31 cellular contexts compared by ENCODE assay signal in the genomic region with DNA sequence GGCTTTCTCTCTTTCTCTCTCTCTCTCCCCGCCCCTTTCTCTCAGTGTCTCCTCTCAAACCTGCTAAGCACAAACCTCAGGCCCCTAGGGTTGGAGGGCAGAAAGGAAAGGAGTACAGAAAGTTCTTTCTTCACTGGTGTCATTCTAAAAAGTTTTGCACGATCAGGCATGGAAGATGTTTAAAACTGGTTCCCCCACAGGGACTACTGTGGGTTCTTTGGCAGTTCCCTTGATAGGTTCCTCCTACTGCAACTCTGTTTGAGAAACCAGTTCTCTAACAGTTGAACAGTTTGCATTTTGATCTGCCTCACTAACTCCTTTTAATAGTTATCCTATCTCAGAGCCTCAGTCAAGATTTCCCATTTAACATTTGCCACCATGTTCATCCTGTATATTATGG.
"Had no signal": no experiment of that assay in that cellular context is flagged by ENCODE, and none has a peak within 500 bp of the region (broad histone marks: within the 10 kb centered on the region; RNA-seq: fewer than 3 reads in every experiment).

No MANE protein-coding gene starts in this region.

- H3K36me3 ChIP-seq: brain microvascular endothelial cell, gastroesophageal sphincter, ovary, prostate gland, thyroid gland, upper lobe of left lung had no signal

- H3K9me3 Mint-ChIP-seq: activated CD4-positive, alpha-beta memory T cell treated with anti-CD3 and anti-CD28 coated beads for 36 hours; activated CD4-positive, alpha-beta T cell treated with anti-CD3 and anti-CD28 coated beads, Interleukin-2, amount 10 ng/mL, durations not matched to agents 24 days and 14 days; activated naive CD4-positive, alpha-beta T cell treated with anti-CD3 and anti-CD28 coated beads, Interleukin-2, amount 10 ng/mL, durations not matched to agents 7 days and 5 days; activated T-cell treated with anti-CD3 and anti-CD28 coated beads, Interleukin-2, amount 50 U/mL, for 24 hours; effector memory CD8-positive, alpha-beta T cell; natural killer cell treated with Interleukin-12 subunit alpha and Interleukin-12 subunit beta and Interleukin-15 and Interleukin-18, amount 100 ng/mL, for 72 hours had no signal

- H3K4me1 ChIP-seq: gastroesophageal sphincter, prostate gland, upper lobe of left lung had no signal

- DNase-seq: activated CD4-positive, alpha-beta memory T cell treated with anti-CD3 and anti-CD28 coated beads for 36 hours; activated CD4-positive, alpha-beta T cell treated with anti-CD3 and anti-CD28 coated beads, Interleukin-2, amount 10 ng/mL, durations not matched to agents 24 days and 14 days; activated CD4-positive, CD25-positive, alpha-beta regulatory T cell treated with anti-CD3 and anti-CD28 coated beads, Interleukin-2, amount 50 U/mL, for 72 hours; activated CD8-positive, alpha-beta memory T cell treated with anti-CD3 and anti-CD28 coated beads, Interleukin-2, amount 50 U/mL, for 48 hours; activated gamma-delta T cell; activated naive CD4-positive, alpha-beta T cell treated with anti-CD3 and anti-CD28 coated beads, Interleukin-2, amount 10 ng/mL, durations not matched to agents 7 days and 5 days; activated T-cell treated with anti-CD3 and anti-CD28 coated beads, Interleukin-2, amount 50 U/mL, for 24 hours; amniotic stem cell; brain microvascular endothelial cell; cortex of kidney; effector memory CD8-positive, alpha-beta T cell; erythroblast; hippocampal formation; kidney; left colon; mesenchymal stem cell; ovary; stimulated activated CD4-positive, alpha-beta T cell treated with anti-CD3 and anti-CD28 coated beads, Interleukin-15, amount 100 ng/mL, for 24 hours; stimulated activated CD4-positive, alpha-beta T cell treated with anti-CD3 and anti-CD28 coated beads, Interleukin-2, amount 100 ng/mL, for 48 hours; stimulated activated naive CD8-positive, alpha-beta T cell treated with anti-CD3 and anti-CD28 coated beads, Interleukin-15, amount 100 ng/mL, for 72 hours; SW 1271; T-helper 9 cell; thyroid gland; upper lobe of left lung had no signal

- H3K27ac ChIP-seq: brain microvascular endothelial cell, gastroesophageal sphincter, ovary, prostate gland, thyroid gland, upper lobe of left lung, VCaP had no signal

- H3K27me3 ChIP-seq: gastroesophageal sphincter, ovary, thyroid gland, upper lobe of left lung had no signal

- H3K9me3 ChIP-seq: ovary, prostate gland, thyroid gland, upper lobe of left lung had no signal

- H3K4me3 ChIP-seq: gastroesophageal sphincter, ovary, prostate gland, thyroid gland, upper lobe of left lung had no signal

- FAIRE-seq: astrocyte, kidney, TTC549 had no signal

- ATAC-seq: effector memory CD8-positive, alpha-beta T cell; gastroesophageal sphincter; left colon; natural killer cell treated with Interleukin-12 subunit alpha and Interleukin-12 subunit beta and Interleukin-15 and Interleukin-18, amount 100 ng/mL, for 72 hours; stimulated activated naive CD8-positive, alpha-beta T cell treated with anti-CD3 and anti-CD28 coated beads, Interleukin-15, amount 100 ng/mL, for 72 hours had no signal

- H3K27ac Mint-ChIP-seq: activated CD4-positive, alpha-beta memory T cell treated with anti-CD3 and anti-CD28 coated beads for 36 hours; activated CD4-positive, alpha-beta T cell treated with anti-CD3 and anti-CD28 coated beads, Interleukin-2, amount 10 ng/mL, durations not matched to agents 24 days and 14 days; activated naive CD4-positive, alpha-beta T cell treated with anti-CD3 and anti-CD28 coated beads, Interleukin-2, amount 10 ng/mL, durations not matched to agents 7 days and 5 days; activated T-cell treated with anti-CD3 and anti-CD28 coated beads, Interleukin-2, amount 50 U/mL, for 24 hours; effector memory CD8-positive, alpha-beta T cell; natural killer cell treated with Interleukin-12 subunit alpha and Interleukin-12 subunit beta and Interleukin-15 and Interleukin-18, amount 100 ng/mL, for 72 hours; stimulated activated naive CD8-positive, alpha-beta T cell treated with anti-CD3 and anti-CD28 coated beads, Interleukin-15, amount 100 ng/mL, for 72 hours; T-helper 1 cell treated with Interleukin-12 subunit alpha and Interleukin-12 subunit beta and Interleukin-4 antibody, amounts not matched to agents 30 μg/mL and 1 μg/mL, for 36 hours had no signal

- H3K4me3 Mint-ChIP-seq: activated CD4-positive, alpha-beta memory T cell treated with anti-CD3 and anti-CD28 coated beads for 36 hours; activated CD4-positive, alpha-beta T cell treated with anti-CD3 and anti-CD28 coated beads, Interleukin-2, amount 10 ng/mL, durations not matched to agents 24 days and 14 days; activated naive CD4-positive, alpha-beta T cell treated with anti-CD3 and anti-CD28 coated beads, Interleukin-2, amount 10 ng/mL, durations not matched to agents 7 days and 5 days; activated T-cell treated with anti-CD3 and anti-CD28 coated beads, Interleukin-2, amount 50 U/mL, for 24 hours; effector memory CD8-positive, alpha-beta T cell; natural killer cell treated with Interleukin-12 subunit alpha and Interleukin-12 subunit beta and Interleukin-15 and Interleukin-18, amount 100 ng/mL, for 72 hours; stimulated activated naive CD8-positive, alpha-beta T cell treated with anti-CD3 and anti-CD28 coated beads, Interleukin-15, amount 100 ng/mL, for 72 hours; T-helper 1 cell treated with Interleukin-12 subunit alpha and Interleukin-12 subunit beta and Interleukin-4 antibody, amounts not matched to agents 30 μg/mL and 1 μg/mL, for 36 hours had no signal
